Comparison of ENCODE assay signal across 16 cellular contexts in genomic region chr10:132423966-132424847, GRCh38. TPM values are rescaled to one million over a fixed set of nuclear protein-coding genes. Genes with fewer than 3 reads are reported as not detected.
DNase-seq lines count a peak whose midpoint lies in the region; ATAC-seq and TF ChIP-seq lines count a peak whose summit lies in the region.
"Had no signal": no experiment of that assay in that cellular context is flagged by ENCODE, and none has a peak within 500 bp of the region (broad histone marks: within the 10 kb centered on the region; RNA-seq: fewer than 3 reads in every experiment).

No MANE protein-coding gene starts in this region.

- H3K36me3 ChIP-seq in H7 (replicated peaks; ENCODE audit: control insufficient read depth, insufficient read depth, low read length) (no peaks in the 10 kb centered on the region), hepatocyte (replicated peaks; ENCODE audit: insufficient read depth, low read depth) (no peaks in the 10 kb centered on the region)
- H3K36me3 ChIP-seq: left lung had no signal

- DNase-seq in DMS153 treated with DMSO at 0.1 percent for 48 hours (lab: John Stamatoyannopoulos, UW; ENCODE audit: unreplicated experiment), result peak; percentile 27
- peak; percentile 60 for DNase-seq in NCI-H1436 treated with DMSO at 0.1 percent for 48 hours (lab: John Stamatoyannopoulos, UW)
- peak in 1 of 10 donors; percentile 45 for DNase-seq in dorsolateral prefrontal cortex
- DNase-seq in nephron progenitor cell, result no peak
- DNase-seq in H7, result no peak
- no peak for DNase-seq in hepatocyte (ENCODE audit: low spot score)
- no peak for DNase-seq in activated naive CD4-positive, alpha-beta T cell (lab: John Stamatoyannopoulos, UW)
- DNase-seq: activated B cell treated with CpG ODN at 0.5 μM for 24 hours; activated gamma-delta T cell; NCI-H187 treated with DMSO at 0.1 percent for 48 hours; psoas muscle; stimulated activated CD4-positive, alpha-beta T cell treated with anti-CD3 and anti-CD28 coated beads, Interleukin-15, amount 100 ng/mL, for 24 hours; stomach; T-helper 1 cell had no signal

- H3K4me2 ChIP-seq in hepatocyte, result no peak overlapping the region

- H3K9me3 ChIP-seq in hepatocyte (ENCODE audit: low read depth), result no peaks in the 10 kb centered on the region
- H3K9me3 ChIP-seq: left lung, psoas muscle, stomach had no signal

- no peak for TF ChIP-seq CTCF in dorsolateral prefrontal cortex (IDR thresholded peaks at IDR 0.05 in 54 of 56, conservative IDR thresholded peaks at IDR 0.05 in 2 of 56; ENCODE audit: low read depth in 1 of 56, partially characterized antibody in 56 of 56)
- no peak for TF ChIP-seq CTCF in nephron progenitor cell (IDR thresholded peaks at IDR 0.05)
- no peak for TF ChIP-seq CTCF in hepatocyte (IDR thresholded peaks at IDR 0.05; ENCODE audit: poor library complexity)

- ATAC-seq in HG03432 (IDR thresholded peaks at IDR 0.05; ENCODE audit: unreplicated experiment), result no peak
- ATAC-seq: left lung had no signal

- intact Hi-C loops in dorsolateral prefrontal cortex (cut with DNase I), result no loop called here

- no peak overlapping the region for H2AFZ ChIP-seq in hepatocyte

- H3K4me3 ChIP-seq in dorsolateral prefrontal cortex (no peak overlapping the region), H7 (ENCODE audit: insufficient read depth, low read depth, low read length) (no peak overlapping the region), hepatocyte (no peak overlapping the region)
- H3K4me3 ChIP-seq: left lung, psoas muscle, stomach had no signal

- H3K4me1 Mint-ChIP-seq in nephron progenitor cell, result peaks cover 34% of the 10 kb centered on the region

- H4K20me1 ChIP-seq in hepatocyte (ENCODE audit: insufficient read depth, poor library complexity, severe bottlenecking), result no peaks in the 10 kb centered on the region

- no peak overlapping the region for H3K4me3 Mint-ChIP-seq in nephron progenitor cell
- H3K4me3 Mint-ChIP-seq: activated B cell treated with CpG ODN at 0.5 μM for 24 hours had no signal

- H3K9me3 Mint-ChIP-seq in nephron progenitor cell, result no peaks in the 10 kb centered on the region
- H3K9me3 Mint-ChIP-seq: activated B cell treated with CpG ODN at 0.5 μM for 24 hours had no signal

- H3K27me3 ChIP-seq in dorsolateral prefrontal cortex, result no peaks in the 10 kb centered on the region
- no peaks in the 10 kb centered on the region for H3K27me3 ChIP-seq in H7 (ENCODE audit: control insufficient read depth, insufficient read depth, low read length)
- no peaks in the 10 kb centered on the region for H3K27me3 ChIP-seq in hepatocyte
- H3K27me3 ChIP-seq: left lung, stomach had no signal

- H3K4me1 ChIP-seq in hepatocyte (ENCODE audit: insufficient read depth), result peaks cover 39% of the 10 kb centered on the region

- H3K27me3 Mint-ChIP-seq in nephron progenitor cell (ENCODE audit: low read depth, poor library complexity), result peaks cover 4% of the 10 kb centered on the region
- H3K27me3 Mint-ChIP-seq: activated B cell treated with CpG ODN at 0.5 μM for 24 hours had no signal

- 91% methylated on average over 21 of the region's 21 CpGs for WGBS in hepatocyte (ENCODE audit: low lambda C conversion rate, missing lambda C conversion rate)

- no peaks in the 10 kb centered on the region for H3K9me2 ChIP-seq in hepatocyte (replicated peaks; ENCODE audit: insufficient read depth)

- peak overlapping the region in 57 of 59 donors; percentile 8 to 95 (median 78) for H3K27ac ChIP-seq in dorsolateral prefrontal cortex
- H3K27ac ChIP-seq in hepatocyte, result no peak overlapping the region
- H3K27ac ChIP-seq: left lung, psoas muscle had no signal

- H3K36me3 Mint-ChIP-seq in nephron progenitor cell (ENCODE audit: low read depth), result no peaks in the 10 kb centered on the region

- peaks cover 7% of the 10 kb centered on the region for H3K79me2 ChIP-seq in hepatocyte

- peak overlapping the region; percentile 16 for H3K27ac Mint-ChIP-seq in nephron progenitor cell

RNA-seq across cellular contexts. Expression of gene PWWP2B, which starts 27.2 kb away (rescaled TPM):
- total RNA-seq in dorsolateral prefrontal cortex (10 to 100 TPM in 118 of 120 experiments, 1 to 10 TPM in 2; 7.7 to 28.3 (median 17.8) TPM), hepatocyte (15.1 and 18.0 TPM in 2 replicates)
- total RNA-seq in H7 (2014; rRNA removed; shearing (Covaris generic)), result 14.3 and 15.3 TPM in 2 replicates
- 10.7 and 12.7 TPM in 2 replicates for polyA plus RNA-seq in hepatocyte

Comparison
In these comparisons a context has a peak if more than half of its experiments do, and no peak if none do; other contexts are left out.
1. DNase-seq: peak in DMS153 treated with DMSO at 0.1 percent for 48 hours (single experiment) and NCI-H1436 treated with DMSO at 0.1 percent for 48 hours (single experiment); none in nephron progenitor cell (single experiment), H7 (single experiment), hepatocyte (single experiment) and activated naive CD4-positive, alpha-beta T cell (0 of 4).